2 cellular contexts compared by ENCODE assay signal in the genomic region with DNA sequence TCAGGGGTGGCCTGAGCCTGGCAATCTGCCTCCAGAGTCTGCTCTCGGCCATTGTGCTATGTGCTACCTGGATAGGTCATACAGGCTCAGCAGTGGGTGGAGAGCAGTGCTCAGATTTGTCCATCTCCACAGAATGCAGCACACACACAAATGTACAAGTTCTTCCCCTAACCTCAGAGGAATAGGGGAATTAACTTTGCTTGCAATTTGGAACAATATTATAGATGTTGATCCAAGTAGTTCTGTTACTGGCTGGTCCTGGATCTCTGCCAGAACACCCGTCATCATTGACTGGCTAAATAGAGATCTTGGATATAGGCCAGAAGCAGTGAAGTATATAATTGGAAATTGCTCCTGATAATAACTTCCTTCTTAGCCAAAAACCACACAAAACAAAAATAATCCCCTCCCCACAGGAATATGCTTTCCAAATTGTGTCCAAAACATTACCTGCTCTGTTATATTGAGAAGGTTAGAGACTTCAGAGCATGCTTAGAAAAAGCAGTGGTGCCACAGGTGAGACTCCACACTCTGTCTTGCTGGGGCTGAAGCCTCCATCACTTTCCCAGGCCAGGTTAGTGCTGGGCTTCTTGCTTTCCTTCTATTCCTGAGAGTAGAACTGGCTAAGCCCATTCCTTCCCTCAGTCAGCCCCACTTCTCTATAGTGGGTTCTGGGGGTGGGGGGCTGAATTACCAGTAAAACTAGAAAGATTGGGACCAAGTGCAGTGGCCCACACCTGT.
TF ChIP-seq lines count a peak whose summit lies in the region.

No MANE protein-coding gene starts in this region.

TF ChIP-seq in IMR-90, 13 proteins besides CTCF, POLR2A, EP300 and RAD21:
- TF ChIP-seq CEBPB (IDR thresholded peaks at IDR 0.05; ENCODE audit: low read depth, low read length) = no peak
TF ChIP-seq in IMR-90: peak in this region for 0.

TF ChIP-seq in WTC11, 78 proteins besides CTCF, POLR2A, EP300 and RAD21:
- TF ChIP-seq EMX1 (CRISPR knock-in tag; IDR thresholded peaks at IDR 0.05) (no peak), GTF2I (CRISPR knock-in tag; conservative IDR thresholded peaks at IDR 0.05) (no peak), CREB1 (CRISPR knock-in tag; IDR thresholded peaks at IDR 0.05) (no peak), ZMAT4 (CRISPR knock-in tag; IDR thresholded peaks at IDR 0.05) (no peak), CREM (CRISPR knock-in tag; IDR thresholded peaks at IDR 0.05) (no peak), NR3C1 (CRISPR knock-in tag; conservative IDR thresholded peaks at IDR 0.05; ENCODE audit: low read depth) (no peak), ATF1 (CRISPR knock-in tag; IDR thresholded peaks at IDR 0.05) (no peak), IRF1 (CRISPR knock-in tag; IDR thresholded peaks at IDR 0.05) (no peak), MYBL2 (CRISPR knock-in tag; IDR thresholded peaks at IDR 0.05) (no peak)
- TF ChIP-seq, protein P1, sequence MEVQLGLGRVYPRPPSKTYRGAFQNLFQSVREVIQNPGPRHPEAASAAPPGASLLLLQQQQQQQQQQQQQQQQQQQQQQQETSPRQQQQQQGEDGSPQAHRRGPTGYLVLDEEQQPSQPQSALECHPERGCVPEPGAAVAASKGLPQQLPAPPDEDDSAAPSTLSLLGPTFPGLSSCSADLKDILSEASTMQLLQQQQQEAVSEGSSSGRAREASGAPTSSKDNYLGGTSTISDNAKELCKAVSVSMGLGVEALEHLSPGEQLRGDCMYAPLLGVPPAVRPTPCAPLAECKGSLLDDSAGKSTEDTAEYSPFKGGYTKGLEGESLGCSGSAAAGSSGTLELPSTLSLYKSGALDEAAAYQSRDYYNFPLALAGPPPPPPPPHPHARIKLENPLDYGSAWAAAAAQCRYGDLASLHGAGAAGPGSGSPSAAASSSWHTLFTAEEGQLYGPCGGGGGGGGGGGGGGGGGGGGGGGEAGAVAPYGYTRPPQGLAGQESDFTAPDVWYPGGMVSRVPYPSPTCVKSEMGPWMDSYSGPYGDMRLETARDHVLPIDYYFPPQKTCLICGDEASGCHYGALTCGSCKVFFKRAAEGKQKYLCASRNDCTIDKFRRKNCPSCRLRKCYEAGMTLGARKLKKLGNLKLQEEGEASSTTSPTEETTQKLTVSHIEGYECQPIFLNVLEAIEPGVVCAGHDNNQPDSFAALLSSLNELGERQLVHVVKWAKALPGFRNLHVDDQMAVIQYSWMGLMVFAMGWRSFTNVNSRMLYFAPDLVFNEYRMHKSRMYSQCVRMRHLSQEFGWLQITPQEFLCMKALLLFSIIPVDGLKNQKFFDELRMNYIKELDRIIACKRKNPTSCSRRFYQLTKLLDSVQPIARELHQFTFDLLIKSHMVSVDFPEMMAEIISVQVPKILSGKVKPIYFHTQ (CRISPR knock-in tag; IDR thresholded peaks at IDR 0.05) = no peak
- TF ChIP-seq, protein P2, sequence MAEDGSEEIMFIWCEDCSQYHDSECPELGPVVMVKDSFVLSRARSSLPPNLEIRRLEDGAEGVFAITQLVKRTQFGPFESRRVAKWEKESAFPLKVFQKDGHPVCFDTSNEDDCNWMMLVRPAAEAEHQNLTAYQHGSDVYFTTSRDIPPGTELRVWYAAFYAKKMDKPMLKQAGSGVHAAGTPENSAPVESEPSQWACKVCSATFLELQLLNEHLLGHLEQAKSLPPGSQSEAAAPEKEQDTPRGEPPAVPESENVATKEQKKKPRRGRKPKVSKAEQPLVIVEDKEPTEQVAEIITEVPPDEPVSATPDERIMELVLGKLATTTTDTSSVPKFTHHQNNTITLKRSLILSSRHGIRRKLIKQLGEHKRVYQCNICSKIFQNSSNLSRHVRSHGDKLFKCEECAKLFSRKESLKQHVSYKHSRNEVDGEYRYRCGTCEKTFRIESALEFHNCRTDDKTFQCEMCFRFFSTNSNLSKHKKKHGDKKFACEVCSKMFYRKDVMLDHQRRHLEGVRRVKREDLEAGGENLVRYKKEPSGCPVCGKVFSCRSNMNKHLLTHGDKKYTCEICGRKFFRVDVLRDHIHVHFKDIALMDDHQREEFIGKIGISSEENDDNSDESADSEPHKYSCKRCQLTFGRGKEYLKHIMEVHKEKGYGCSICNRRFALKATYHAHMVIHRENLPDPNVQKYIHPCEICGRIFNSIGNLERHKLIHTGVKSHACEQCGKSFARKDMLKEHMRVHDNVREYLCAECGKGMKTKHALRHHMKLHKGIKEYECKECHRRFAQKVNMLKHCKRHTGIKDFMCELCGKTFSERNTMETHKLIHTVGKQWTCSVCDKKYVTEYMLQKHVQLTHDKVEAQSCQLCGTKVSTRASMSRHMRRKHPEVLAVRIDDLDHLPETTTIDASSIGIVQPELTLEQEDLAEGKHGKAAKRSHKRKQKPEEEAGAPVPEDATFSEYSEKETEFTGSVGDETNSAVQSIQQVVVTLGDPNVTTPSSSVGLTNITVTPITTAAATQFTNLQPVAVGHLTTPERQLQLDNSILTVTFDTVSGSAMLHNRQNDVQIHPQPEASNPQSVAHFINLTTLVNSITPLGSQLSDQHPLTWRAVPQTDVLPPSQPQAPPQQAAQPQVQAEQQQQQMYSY (CRISPR knock-in tag; IDR thresholded peaks at IDR 0.05) = no peak
